15 cellular contexts compared by ENCODE assay signal in genomic region chr4:76659103-76659490, GRCh38.
A peak's percentile ranks its signal among the peaks of the same experiment; 100 is the strongest.
DNase-seq lines count a peak whose midpoint lies in the region; ATAC-seq, FAIRE-seq and TF ChIP-seq lines count a peak whose summit lies in the region.
"Had no signal": no experiment of that assay in that cellular context is flagged by ENCODE, and none has a peak within 500 bp of the region (broad histone marks: within the 10 kb centered on the region; RNA-seq: fewer than 3 reads in every experiment).

No MANE protein-coding gene starts in this region.

- H3K4me1 Mint-ChIP-seq in chondrocyte (ENCODE audit: low read depth), result peaks cover 62% of the 10 kb centered on the region
- H3K4me1 Mint-ChIP-seq in activated CD4-positive, alpha-beta T cell treated with anti-CD3 and anti-CD28 coated beads, Interleukin-2, amount 10 ng/mL, durations not matched to agents 7 days and 5 days, result no peaks in the 10 kb centered on the region

- peak overlapping the region; percentile 100 for H3K18ac ChIP-seq in IMR-90 (ENCODE audit: low read depth, low read length)

- H3K9me2 ChIP-seq in SK-N-SH, result no peaks in the 10 kb centered on the region

- H3K4ac ChIP-seq in IMR-90 (ENCODE audit: low read depth, low read length), result peak overlapping the region; percentile 100

- no peaks in the 10 kb centered on the region for H3K9me3 Mint-ChIP-seq in chondrocyte (ENCODE audit: low read depth)
- H3K9me3 Mint-ChIP-seq in activated CD4-positive, alpha-beta T cell treated with anti-CD3 and anti-CD28 coated beads, Interleukin-2, amount 10 ng/mL, durations not matched to agents 7 days and 5 days, result no peaks in the 10 kb centered on the region
- H3K9me3 Mint-ChIP-seq: activated T-helper 1 cell treated with anti-CD3 and anti-CD28 coated beads, Interleukin-12 subunit alpha, Interleukin-12 subunit beta, Interleukin-2, Interleukin-4 antibody, amounts not matched to agents 30 ng/mL and 10 ng/mL and 1 ng/mL, durations not matched to agents 14 hours and 24 hours and 36 hours had no signal

- peak overlapping the region; percentile 100 for H2BK120ac ChIP-seq in IMR-90 (ENCODE audit: low read depth, low read length)

- H2BK15ac ChIP-seq in IMR-90 (ENCODE audit: low read depth, low read length), result peak overlapping the region; percentile 100; the same call in 2 of the 3 replicates

- CTCF ChIA-PET in SK-N-SH (lab: Yijun Ruan, JAX) (interaction anchor here (1.3 kb wide), 1 partner anchor 9 kb away, joined by 3 read pairs; no protein-coding TSS in a partner anchor), IMR-90 (lab: Yijun Ruan, JAX) (interaction anchor here (0.6 to 0.7 kb wide), 2 partner anchors 327 to 663 kb away, joined by 3 read pairs; no protein-coding TSS in a partner anchor)
- CTCF ChIA-PET in activated CD4-positive, alpha-beta T cell treated with anti-CD3 and anti-CD28 coated beads, Interleukin-2, amount 10 ng/mL, durations not matched to agents 7 days and 5 days (lab: Charles Lee), result no interaction called here

- intact Hi-C loops in IMR-90 (cut with micrococcal nuclease), result loop anchor here (10.0 kb wide), 1 partner anchor 144 kb away; no protein-coding TSS in a partner anchor

- H4K20me1 ChIP-seq in SK-N-SH (ENCODE audit: insufficient read depth) (no peaks in the 10 kb centered on the region), IMR-90 (ENCODE audit: insufficient read depth, low read length) (peaks cover 3% of the 10 kb centered on the region; the same call in 1 of the 2 replicates)

- H3K4me1 ChIP-seq in SK-N-SH (ENCODE audit: control insufficient read depth in 1 of 2, insufficient read depth in 2 of 2, low read depth in 1 of 2, low read length in 1 of 2) (peaks cover 8 to 34% of the 10 kb centered on the region in 2 experiments), IMR-90 (ENCODE audit: control insufficient read depth, insufficient read depth, low read length) (peaks cover 17% of the 10 kb centered on the region)

- peaks cover 0 to 20% of the 10 kb centered on the region in 2 experiments; a peak in 3 of 4 replicates for H3K79me1 ChIP-seq in IMR-90 (ENCODE audit: low read depth in 1 of 2, low read length in 2 of 2)

- H4K5ac ChIP-seq in IMR-90 (ENCODE audit: low read depth, low read length), result peak overlapping the region; percentile 90

- peaks cover 13% of the 10 kb centered on the region for H3K9me1 ChIP-seq in IMR-90 (ENCODE audit: insufficient read depth, low read length)

- H3K9ac ChIP-seq in SK-N-SH (peak overlapping the region; percentile 49; the same call in 1 of the 2 replicates), IMR-90 (ENCODE audit: low read depth, low read length) (peak overlapping the region; percentile 26)

- H4K8ac ChIP-seq in IMR-90 (ENCODE audit: low read depth in 2 of 2, low read length in 2 of 2), result peak overlapping the region; percentile 87 to 98

- ATAC-seq in SK-N-SH treated with all-trans-retinoic acid at 6 μM for 48 hours (no peak; the same call in 2 of the 3 replicates), IMR-90 (ENCODE audit: low read depth) (no peak), HG02870 (IDR thresholded peaks at IDR 0.05; ENCODE audit: unreplicated experiment) (no peak)

- H3K27ac Mint-ChIP-seq in chondrocyte (ENCODE audit: unreplicated experiment), result peak overlapping the region; percentile 80
- no peak overlapping the region for H3K27ac Mint-ChIP-seq in activated CD4-positive, alpha-beta T cell treated with anti-CD3 and anti-CD28 coated beads, Interleukin-2, amount 10 ng/mL, durations not matched to agents 7 days and 5 days

- H3K4me3 ChIP-seq in SK-N-SH (ENCODE audit: low read depth in 2 of 2, low read length in 1 of 2) (no peak overlapping the region), IMR-90 (ENCODE audit: insufficient read depth, low read depth, low read length) (no peak overlapping the region)
- H3K4me3 ChIP-seq: pancreas had no signal

- FAIRE-seq in urothelium cell line (lab: Jason Lieb, UNC), result no peak
- FAIRE-seq: D721Med, pancreas had no signal

- peak overlapping the region; percentile 100 for H2BK20ac ChIP-seq in IMR-90 (ENCODE audit: low read depth, low read length)

- peak overlapping the region; percentile 99 for H3K14ac ChIP-seq in IMR-90 (replicated peaks; ENCODE audit: low read depth, low read length)

- TF ChIP-seq POLR2A in IMR-90 (IDR thresholded peaks at IDR 0.05; ENCODE audit: low read depth, low read length), result no peak

- TF ChIP-seq CTCF in SK-N-SH (IDR thresholded peaks at IDR 0.05), result no peak
- no peak for TF ChIP-seq CTCF in IMR-90 (conservative IDR thresholded peaks at IDR 0.05; ENCODE audit: low read depth, low read length)
- TF ChIP-seq CTCF in chondrocyte (IDR thresholded peaks at IDR 0.05), result no peak

- POLR2A ChIA-PET in SK-N-SH (lab: Yijun Ruan, JAX), result no interaction called here
- POLR2A ChIA-PET in IMR-90 (lab: Charles Lee; ENCODE audit: unreplicated experiment), result interaction anchor here (0.6 kb wide), 1 partner anchor 68 kb away, joined by 9 read pairs; no protein-coding TSS in a partner anchor
- POLR2A ChIA-PET in activated CD4-positive, alpha-beta T cell treated with anti-CD3 and anti-CD28 coated beads, Interleukin-2, amount 10 ng/mL, durations not matched to agents 7 days and 5 days (lab: Charles Lee), result no interaction called here

- H3K23ac ChIP-seq in IMR-90 (ENCODE audit: low read depth, low read length), result peak overlapping the region; percentile 99

- no peaks in the 10 kb centered on the region for H3K36me3 Mint-ChIP-seq in chondrocyte (ENCODE audit: low read depth)
- H3K36me3 Mint-ChIP-seq in activated CD4-positive, alpha-beta T cell treated with anti-CD3 and anti-CD28 coated beads, Interleukin-2, amount 10 ng/mL, durations not matched to agents 7 days and 5 days (ENCODE audit: low read depth), result no peaks in the 10 kb centered on the region

- H2BK5ac ChIP-seq in IMR-90 (ENCODE audit: low read depth, low read length, poor library complexity, severe bottlenecking), result peak overlapping the region; percentile 100

- H3K9me3 ChIP-seq in SK-N-SH (no peaks in the 10 kb centered on the region), IMR-90 (ENCODE audit: control insufficient read depth, insufficient read depth, low read length) (no peaks in the 10 kb centered on the region)
- H3K9me3 ChIP-seq: pancreas had no signal

- H3K56ac ChIP-seq in IMR-90 (ENCODE audit: extremely low read depth, insufficient read depth, low read length), result peak overlapping the region; percentile 95

- dilution Hi-C loops in IMR-90 (cut with HindIII; ENCODE audit: low sequenced_read_pairs, unreplicated experiment), result no loop called here

- peaks cover 42% of the 10 kb centered on the region for H3K79me2 ChIP-seq in SK-N-SH (ENCODE audit: insufficient read depth)

- peak overlapping the region; percentile 99 for H4K91ac ChIP-seq in IMR-90 (ENCODE audit: insufficient read depth, low read depth, low read length)

- no peaks in the 10 kb centered on the region for H3K36me3 ChIP-seq in SK-N-SH (replicated peaks in 1 of 2; ENCODE audit: control insufficient read depth in 1 of 2, insufficient read depth in 2 of 2, low read length in 1 of 2)
- no peaks in the 10 kb centered on the region for H3K36me3 ChIP-seq in IMR-90 (ENCODE audit: control insufficient read depth, insufficient read depth, low read length)
- H3K36me3 ChIP-seq: pancreas had no signal

- TF ChIP-seq RAD21 in SK-N-SH (IDR thresholded peaks at IDR 0.05; ENCODE audit: low read length), result no peak
- no peak for TF ChIP-seq RAD21 in IMR-90 (IDR thresholded peaks at IDR 0.05; ENCODE audit: low read length)

- no TSS peak for BruUV-seq in IMR-90 (replicated peaks; lab: Mats Ljungman, UMichigan)

- H2AFZ ChIP-seq in SK-N-SH (ENCODE audit: low read depth) (no peak overlapping the region), IMR-90 (replicated peaks; ENCODE audit: low read length, poor library complexity) (peak overlapping the region; percentile 80)

- peaks cover 36% of the 10 kb centered on the region for H3F3A ChIP-seq in SK-N-SH (replicated peaks; ENCODE audit: insufficient read depth)

- H2AK5ac ChIP-seq in IMR-90 (ENCODE audit: low read depth, low read length), result peak overlapping the region; percentile 99

- DNase-seq in SK-N-SH (no peak), IMR-90 (peak; percentile 55), chondrocyte (ENCODE audit: low spot score) (no peak), urothelium cell line (ENCODE audit: low spot score) (peak; percentile 60), NCI-H2107 (lab: John Stamatoyannopoulos, UW) (no peak)
- no peak for DNase-seq in activated CD4-positive, alpha-beta T cell treated with anti-CD3 and anti-CD28 coated beads, Interleukin-2, amount 10 ng/mL, durations not matched to agents 7 days and 5 days
- DNase-seq: activated CD4-positive, alpha-beta T cell treated with anti-CD3 and anti-CD28 coated beads, Interleukin-2, amount 50 U/mL, for 1 hour; NCI-H1092; pancreas; stimulated activated CD4-positive, alpha-beta T cell treated with anti-CD3 and anti-CD28 coated beads, Interleukin-12 subunit alpha, Interleukin-12 subunit beta, amount 100 ng/mL, for 4 hours; T1000 had no signal

- no peaks in the 10 kb centered on the region for H3K27me3 ChIP-seq in SK-N-SH (ENCODE audit: insufficient read depth)
- no peaks in the 10 kb centered on the region for H3K27me3 ChIP-seq in IMR-90 (ENCODE audit: control insufficient read depth, insufficient read depth, low read length)
- H3K27me3 ChIP-seq: pancreas had no signal

- peak overlapping the region; percentile 97 for H2AK9ac ChIP-seq in IMR-90 (replicated peaks; ENCODE audit: low read depth, low read length, poor library complexity)

- 88% methylated on average over 1 of the region's 1 CpG for WGBS in SK-N-SH (ENCODE audit: low lambda C conversion rate)
- WGBS in IMR-90 (ENCODE audit: extremely low coverage in 2 of 2, insufficient read length in 1 of 2), 2 experiments, result no CpG with 5 or more reads among the region's 1 CpG

- in situ Hi-C loops in IMR-90 (cut with MboI; ENCODE audit: low sequenced_read_pairs), result no loop called here

- H3K4me2 ChIP-seq in SK-N-SH (peak overlapping the region; percentile 26), IMR-90 (ENCODE audit: low read depth, low read length) (peak overlapping the region; percentile 69)

- H3K4me3 Mint-ChIP-seq in chondrocyte (ENCODE audit: unreplicated experiment), result no peak overlapping the region
- no peak overlapping the region for H3K4me3 Mint-ChIP-seq in activated CD4-positive, alpha-beta T cell treated with anti-CD3 and anti-CD28 coated beads, Interleukin-2, amount 10 ng/mL, durations not matched to agents 7 days and 5 days
- H3K4me3 Mint-ChIP-seq: activated T-helper 1 cell treated with anti-CD3 and anti-CD28 coated beads, Interleukin-12 subunit alpha, Interleukin-12 subunit beta, Interleukin-2, Interleukin-4 antibody, amounts not matched to agents 30 ng/mL and 10 ng/mL and 1 ng/mL, durations not matched to agents 14 hours and 24 hours and 36 hours had no signal

- H3K27me3 Mint-ChIP-seq in chondrocyte (ENCODE audit: low read depth), result no peaks in the 10 kb centered on the region
- peaks cover 4% of the 10 kb centered on the region for H3K27me3 Mint-ChIP-seq in activated CD4-positive, alpha-beta T cell treated with anti-CD3 and anti-CD28 coated beads, Interleukin-2, amount 10 ng/mL, durations not matched to agents 7 days and 5 days

- H3K27ac ChIP-seq in SK-N-SH (ENCODE audit: low read depth in 2 of 2, low read length in 1 of 2) (peak overlapping the region; percentile 83 to 93; a peak in 3 of 4 replicates), IMR-90 (ENCODE audit: insufficient read depth, low read length) (peak overlapping the region; percentile 81)
- H3K27ac ChIP-seq: pancreas had no signal

- no peak for TF ChIP-seq EP300 in SK-N-SH (IDR thresholded peaks at IDR 0.05; ENCODE audit: borderline replicate concordance in 1 of 2, low read depth in 1 of 2, low read length in 1 of 2)

Comparison
In these comparisons a context has a peak if more than half of its experiments do, and no peak if none do; other contexts are left out.
1. DNase-seq: peak in IMR-90 (single experiment) and urothelium cell line (single experiment); none in SK-N-SH (single experiment), chondrocyte (single experiment), activated CD4-positive, alpha-beta T cell treated with anti-CD3 and anti-CD28 coated beads, Interleukin-2, amount 10 ng/mL, durations not matched to agents 7 days and 5 days (single experiment) and NCI-H2107 (single experiment).